35 cellular contexts compared by ENCODE assay signal in genomic region chr3:171007316-171007715, GRCh38. TPM values are rescaled to one million over a fixed set of nuclear protein-coding genes. Genes with fewer than 3 reads are reported as not detected.
"Had no signal": no experiment of that assay in that cellular context is flagged by ENCODE, and none has a peak within 500 bp of the region (broad histone marks: within the 10 kb centered on the region; RNA-seq: fewer than 3 reads in every experiment).

No MANE protein-coding gene starts in this region.

- H3K27me3 ChIP-seq: brain microvascular endothelial cell, esophagus muscularis mucosa, foreskin keratinocyte, gastrocnemius medialis, heart left ventricle had no signal

- H3K9me3 Mint-ChIP-seq: activated CD4-positive, alpha-beta memory T cell treated with anti-CD3 and anti-CD28 coated beads for 36 hours; activated CD4-positive, alpha-beta T cell treated with anti-CD3 and anti-CD28 coated beads, Interleukin-2, amount 10 ng/mL, durations not matched to agents 24 days and 14 days; activated naive CD4-positive, alpha-beta T cell treated with anti-CD3 and anti-CD28 coated beads for 36 hours; activated naive CD4-positive, alpha-beta T cell treated with anti-CD3 and anti-CD28 coated beads, Interleukin-2, amount 50 U/mL, for 24 hours; activated naive CD8-positive, alpha-beta T cell treated with anti-CD3 and anti-CD28 coated beads, Interleukin-2, amount 10 ng/mL, durations not matched to agents 7 days and 5 days; activated T-helper 1 cell treated with anti-CD3 and anti-CD28 coated beads, Interleukin-12 subunit alpha, Interleukin-12 subunit beta, Interleukin-2, Interleukin-4 antibody, amounts not matched to agents 30 ng/mL and 10 ng/mL and 1 ng/mL, durations not matched to agents 14 hours and 24 hours and 36 hours; activated T-helper 2 cell treated with anti-CD3 and anti-CD28 coated beads, Interferon-gamma antibody, Interleukin-2, Interleukin-4, amounts not matched to agents 10 μg/mL and 5 μg/mL and 100 μg/mL, durations not matched to agents 14 hours and 24 hours and 36 hours; central memory CD8-positive, alpha-beta T cell; effector memory CD8-positive, alpha-beta T cell had no signal

- H3K36me3 Mint-ChIP-seq: activated CD4-positive, alpha-beta memory T cell treated with anti-CD3 and anti-CD28 coated beads for 36 hours; activated CD8-positive, alpha-beta memory T cell treated with anti-CD3 and anti-CD28 coated beads, Interleukin-2, amount 10 ng/mL, durations not matched to agents 7 days and 5 days; activated naive CD4-positive, alpha-beta T cell treated with anti-CD3 and anti-CD28 coated beads, Interleukin-2, amount 50 U/mL, for 24 hours; activated naive CD8-positive, alpha-beta T cell treated with anti-CD3 and anti-CD28 coated beads, Interleukin-2, amount 10 ng/mL, durations not matched to agents 7 days and 5 days had no signal

- H3K27ac Mint-ChIP-seq: activated CD4-positive, alpha-beta memory T cell treated with anti-CD3 and anti-CD28 coated beads for 36 hours; activated CD4-positive, alpha-beta T cell treated with anti-CD3 and anti-CD28 coated beads for 36 hours; activated CD4-positive, alpha-beta T cell treated with anti-CD3 and anti-CD28 coated beads, Interleukin-2, amount 10 ng/mL, durations not matched to agents 24 days and 14 days; activated CD8-positive, alpha-beta memory T cell treated with anti-CD3 and anti-CD28 coated beads, Interleukin-2, amount 10 ng/mL, durations not matched to agents 7 days and 5 days; activated CD8-positive, alpha-beta T cell treated with anti-CD3 and anti-CD28 coated beads, Interleukin-2, amount 10 ng/mL, durations not matched to agents 7 days and 5 days; activated naive CD4-positive, alpha-beta T cell treated with anti-CD3 and anti-CD28 coated beads for 36 hours; activated naive CD4-positive, alpha-beta T cell treated with anti-CD3 and anti-CD28 coated beads, Interleukin-2, amount 50 U/mL, for 24 hours; activated naive CD8-positive, alpha-beta T cell treated with anti-CD3 and anti-CD28 coated beads, Interleukin-2, amount 10 ng/mL, durations not matched to agents 7 days and 5 days; activated T-helper 1 cell treated with anti-CD3 and anti-CD28 coated beads, Interleukin-12 subunit alpha, Interleukin-12 subunit beta, Interleukin-2, Interleukin-4 antibody, amounts not matched to agents 30 ng/mL and 10 ng/mL and 1 ng/mL, durations not matched to agents 14 hours and 24 hours and 36 hours; activated T-helper 2 cell treated with anti-CD3 and anti-CD28 coated beads, Interferon-gamma antibody, Interleukin-2, Interleukin-4, amounts not matched to agents 10 μg/mL and 5 μg/mL and 100 μg/mL, durations not matched to agents 14 hours and 24 hours and 36 hours; effector memory CD8-positive, alpha-beta T cell had no signal

- H3K4me1 Mint-ChIP-seq: activated CD4-positive, alpha-beta T cell treated with anti-CD3 and anti-CD28 coated beads for 36 hours; activated CD4-positive, alpha-beta T cell treated with anti-CD3 and anti-CD28 coated beads, Interleukin-2, amount 10 ng/mL, durations not matched to agents 24 days and 14 days; activated CD8-positive, alpha-beta memory T cell treated with anti-CD3 and anti-CD28 coated beads, Interleukin-2, amount 10 ng/mL, durations not matched to agents 7 days and 5 days; activated naive CD4-positive, alpha-beta T cell treated with anti-CD3 and anti-CD28 coated beads, Interleukin-2, amount 50 U/mL, for 24 hours; activated naive CD8-positive, alpha-beta T cell treated with anti-CD3 and anti-CD28 coated beads, Interleukin-2, amount 10 ng/mL, durations not matched to agents 7 days and 5 days; central memory CD8-positive, alpha-beta T cell had no signal

- H3K4me3 Mint-ChIP-seq: activated CD4-positive, alpha-beta memory T cell treated with anti-CD3 and anti-CD28 coated beads for 36 hours; activated CD4-positive, alpha-beta T cell treated with anti-CD3 and anti-CD28 coated beads for 36 hours; activated CD4-positive, alpha-beta T cell treated with anti-CD3 and anti-CD28 coated beads, Interleukin-2, amount 10 ng/mL, durations not matched to agents 24 days and 14 days; activated CD8-positive, alpha-beta memory T cell treated with anti-CD3 and anti-CD28 coated beads, Interleukin-2, amount 10 ng/mL, durations not matched to agents 7 days and 5 days; activated CD8-positive, alpha-beta T cell treated with anti-CD3 and anti-CD28 coated beads, Interleukin-2, amount 10 ng/mL, durations not matched to agents 7 days and 5 days; activated naive CD4-positive, alpha-beta T cell treated with anti-CD3 and anti-CD28 coated beads for 36 hours; activated naive CD4-positive, alpha-beta T cell treated with anti-CD3 and anti-CD28 coated beads, Interleukin-2, amount 50 U/mL, for 24 hours; activated naive CD8-positive, alpha-beta T cell treated with anti-CD3 and anti-CD28 coated beads, Interleukin-2, amount 10 ng/mL, durations not matched to agents 7 days and 5 days; activated T-helper 1 cell treated with anti-CD3 and anti-CD28 coated beads, Interleukin-12 subunit alpha, Interleukin-12 subunit beta, Interleukin-2, Interleukin-4 antibody, amounts not matched to agents 30 ng/mL and 10 ng/mL and 1 ng/mL, durations not matched to agents 14 hours and 24 hours and 36 hours; central memory CD8-positive, alpha-beta T cell; effector memory CD8-positive, alpha-beta T cell had no signal

- ATAC-seq: activated CD4-positive, alpha-beta T cell treated with anti-CD3 and anti-CD28 coated beads for 36 hours; activated CD8-positive, alpha-beta memory T cell treated with anti-CD3 and anti-CD28 coated beads, Interleukin-2, amount 10 ng/mL, durations not matched to agents 7 days and 5 days; activated CD8-positive, alpha-beta T cell treated with anti-CD3 and anti-CD28 coated beads, Interleukin-2, amount 10 ng/mL, durations not matched to agents 7 days and 5 days; effector memory CD8-positive, alpha-beta T cell; foreskin keratinocyte; gastrocnemius medialis; heart left ventricle had no signal

- H3K4me1 ChIP-seq: esophagus muscularis mucosa, foreskin keratinocyte, gastrocnemius medialis, heart left ventricle had no signal

- H3K27ac ChIP-seq: brain microvascular endothelial cell, coronary artery, esophagus muscularis mucosa, foreskin keratinocyte, gastrocnemius medialis, heart left ventricle had no signal

- H3K36me3 ChIP-seq: brain microvascular endothelial cell, esophagus muscularis mucosa, gastrocnemius medialis, heart left ventricle had no signal

- H3K4me3 ChIP-seq: coronary artery, esophagus muscularis mucosa, gastrocnemius medialis, heart left ventricle had no signal

- DNase-seq: activated CD4-positive, alpha-beta memory T cell treated with anti-CD3 and anti-CD28 coated beads for 36 hours; activated CD4-positive, alpha-beta T cell treated with anti-CD3 and anti-CD28 coated beads for 36 hours; activated CD4-positive, alpha-beta T cell treated with anti-CD3 and anti-CD28 coated beads, Interleukin-2, amount 10 ng/mL, durations not matched to agents 24 days and 14 days; activated CD4-positive, CD25-positive, alpha-beta regulatory T cell; activated CD4-positive, CD25-positive, alpha-beta regulatory T cell treated with anti-CD3 and anti-CD28 coated beads, Interleukin-2, amount 50 U/mL, for 72 hours; activated CD8-positive, alpha-beta memory T cell treated with anti-CD3 and anti-CD28 coated beads, Interleukin-2, amount 10 ng/mL, durations not matched to agents 7 days and 5 days; activated CD8-positive, alpha-beta memory T cell treated with anti-CD3 and anti-CD28 coated beads, Interleukin-2, amount 50 U/mL, for 4 hours; activated CD8-positive, alpha-beta T cell treated with anti-CD3 and anti-CD28 coated beads, Interleukin-2, amount 10 ng/mL, durations not matched to agents 7 days and 5 days; activated effector memory CD4-positive, alpha-beta T cell treated with anti-CD3 and anti-CD28 coated beads, Interleukin-2, amount 50 U/mL, for 16 hours; activated naive CD4-positive, alpha-beta T cell treated with anti-CD3 and anti-CD28 coated beads for 36 hours; activated naive CD8-positive, alpha-beta T cell treated with anti-CD3 and anti-CD28 coated beads, Interleukin-2, amount 10 ng/mL, durations not matched to agents 7 days and 5 days; activated T-cell treated with anti-CD3 and anti-CD28 coated beads, Interleukin-2, amount 50 U/mL, for 1 hour; activated T-cell treated with anti-CD3 and anti-CD28 coated beads, Interleukin-2, amount 50 U/mL, for 48 hours; amniotic stem cell; anterior cingulate cortex; brain microvascular endothelial cell; dermis blood vessel endothelial cell; effector CD4-positive, alpha-beta T cell; effector memory CD8-positive, alpha-beta T cell; foreskin keratinocyte; gastrocnemius medialis; glutamatergic neuron; heart left ventricle; T-helper 2 cell had no signal

- H3K9me3 ChIP-seq: esophagus muscularis mucosa, gastrocnemius medialis, heart left ventricle had no signal

RNA-seq across cellular contexts. Expression of gene SLC2A2, which starts 19.2 kb away (rescaled TPM):
- total RNA-seq: activated CD4-positive, alpha-beta memory T cell treated with anti-CD3 and anti-CD28 coated beads for 36 hours; activated CD4-positive, alpha-beta T cell treated with anti-CD3 and anti-CD28 coated beads for 36 hours; activated CD4-positive, alpha-beta T cell treated with anti-CD3 and anti-CD28 coated beads, Interleukin-2, amount 10 ng/mL, durations not matched to agents 24 days and 14 days; activated CD8-positive, alpha-beta memory T cell treated with anti-CD3 and anti-CD28 coated beads for 36 hours; activated CD8-positive, alpha-beta memory T cell treated with anti-CD3 and anti-CD28 coated beads, Interleukin-2, amount 10 ng/mL, durations not matched to agents 7 days and 5 days; activated CD8-positive, alpha-beta T cell treated with anti-CD3 and anti-CD28 coated beads, Interleukin-2, amount 10 ng/mL, durations not matched to agents 7 days and 5 days; activated naive CD4-positive, alpha-beta T cell treated with anti-CD3 and anti-CD28 coated beads for 36 hours; activated naive CD8-positive, alpha-beta T cell treated with anti-CD3 and anti-CD28 coated beads, Interleukin-2, amount 10 ng/mL, durations not matched to agents 7 days and 5 days; activated T-helper 1 cell treated with anti-CD3 and anti-CD28 coated beads, Interleukin-12 subunit alpha, Interleukin-12 subunit beta, Interleukin-2, Interleukin-4 antibody, amounts not matched to agents 30 ng/mL and 10 ng/mL and 1 ng/mL, durations not matched to agents 14 hours and 24 hours and 36 hours; activated T-helper 2 cell treated with anti-CD3 and anti-CD28 coated beads, Interferon-gamma antibody, Interleukin-2, Interleukin-4, amounts not matched to agents 10 μg/mL and 5 μg/mL and 100 μg/mL, durations not matched to agents 14 hours and 24 hours and 36 hours; astrocyte; bronchial epithelial cell; cardiac septum; cerebellum; dermis blood vessel endothelial cell; esophagus muscularis mucosa; foreskin keratinocyte; heart left ventricle had no signal
- polyA plus RNA-seq: foreskin keratinocyte had no signal
